Comparison of ENCODE assay signal across 24 cellular contexts in the genomic region with DNA sequence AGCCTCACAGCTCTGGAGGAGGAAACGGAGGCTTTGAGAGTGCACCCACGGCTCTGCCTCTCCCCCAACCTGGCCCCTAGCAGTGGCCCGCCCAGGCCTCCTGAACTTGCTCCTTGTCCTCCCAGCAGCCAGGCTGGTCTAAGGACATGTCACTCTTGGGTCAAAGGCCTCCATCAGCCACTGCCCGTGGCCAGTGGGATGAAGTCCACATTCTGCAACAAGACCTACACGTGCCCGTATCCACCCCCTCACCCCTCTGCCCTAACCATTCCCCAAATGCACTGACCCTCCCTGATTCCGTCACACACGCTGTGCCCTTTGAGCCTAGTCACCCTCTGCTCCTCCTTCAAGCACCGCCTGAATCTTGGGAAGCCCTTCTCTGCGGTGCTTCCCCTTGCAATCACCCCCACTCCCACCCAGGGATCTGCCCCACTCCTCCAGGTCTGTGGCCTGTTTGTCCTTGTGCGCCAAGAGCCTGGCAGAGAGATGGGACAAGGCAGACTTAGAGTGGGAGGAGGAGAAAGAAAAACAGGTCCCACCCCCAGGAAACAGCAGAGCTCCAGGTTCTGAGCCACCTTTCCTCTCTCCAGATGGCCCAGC.
"Had no signal": no experiment of that assay in that cellular context is flagged by ENCODE, and none has a peak within 500 bp of the region (broad histone marks: within the 10 kb centered on the region; RNA-seq: fewer than 3 reads in every experiment).

No MANE protein-coding gene starts in this region.

- ATAC-seq: activated T-cell treated with anti-CD3 and anti-CD28 coated beads, Interleukin-2, amount 50 U/mL, for 72 hours; sciatic nerve; stimulated activated naive B cell treated with anti-CD40 and anti-IgM and Interleukin-4, amounts not matched to agents 10 μg/mL and 1 μg/mL and 100 μg/mL, for 72 hours had no signal

- H3K4me1 Mint-ChIP-seq: brain, immature natural killer cell, nephron had no signal

- H3K4me2 ChIP-seq: hepatocyte, smooth muscle cell had no signal

- FAIRE-seq: endothelial cell of umbilical vein, frontal cortex had no signal

- H3K27ac Mint-ChIP-seq: activated T-cell treated with anti-CD3 and anti-CD28 coated beads, Interleukin-2, amount 50 U/mL, for 72 hours; immature natural killer cell; stimulated activated naive B cell treated with anti-CD40 and anti-IgM and Interleukin-4, amounts not matched to agents 10 μg/mL and 1 μg/mL and 100 μg/mL, for 72 hours; type B pancreatic cell had no signal

- H2AFZ ChIP-seq: hepatocyte had no signal

- DNase-seq: activated CD4-positive, alpha-beta T cell treated with anti-CD3 and anti-CD28 coated beads, Interleukin-2, amount 50 U/mL, for 48 hours; activated effector memory CD4-positive, alpha-beta T cell treated with Interleukin-2 at 50 U/mL for 16 hours; activated naive CD4-positive, alpha-beta T cell treated with anti-CD3 and anti-CD28 coated beads, Interleukin-2, amount 50 U/mL, for 16 hours; activated T-cell treated with anti-CD3 and anti-CD28 coated beads, Interleukin-2, amount 50 U/mL, for 72 hours; aorta; central memory CD4-positive, alpha-beta T cell; effector memory CD4-positive, alpha-beta T cell; glutamatergic neuron; immature natural killer cell; left ventricle myocardium inferior; nucleus accumbens; stimulated activated CD4-positive, alpha-beta T cell treated with anti-CD3 and anti-CD28 coated beads, Interleukin-15, amount 100 ng/mL, for 24 hours; stimulated activated naive B cell treated with anti-CD40 and anti-IgM and Interleukin-4, amounts not matched to agents 10 μg/mL and 1 μg/mL and 100 μg/mL, for 72 hours; T-helper 9 cell had no signal

- H3K4me3 Mint-ChIP-seq: activated T-cell treated with anti-CD3 and anti-CD28 coated beads, Interleukin-2, amount 50 U/mL, for 72 hours; brain; immature natural killer cell; nephron; stimulated activated naive B cell treated with anti-CD40 and anti-IgM and Interleukin-4, amounts not matched to agents 10 μg/mL and 1 μg/mL and 100 μg/mL, for 72 hours; type B pancreatic cell had no signal

- H3K36me3 Mint-ChIP-seq: type B pancreatic cell had no signal

- H3K4me3 ChIP-seq: esophagus muscularis mucosa, hepatocyte, left ventricle myocardium inferior, smooth muscle cell, thoracic aorta had no signal

- H3K27me3 ChIP-seq: esophagus muscularis mucosa, hepatocyte had no signal

- H3K79me2 ChIP-seq: hepatocyte had no signal

- H3K9me3 Mint-ChIP-seq: activated T-cell treated with anti-CD3 and anti-CD28 coated beads, Interleukin-2, amount 50 U/mL, for 72 hours; brain; immature natural killer cell; nephron; stimulated activated naive B cell treated with anti-CD40 and anti-IgM and Interleukin-4, amounts not matched to agents 10 μg/mL and 1 μg/mL and 100 μg/mL, for 72 hours; type B pancreatic cell had no signal

- H3K9me3 ChIP-seq: esophagus muscularis mucosa, left ventricle myocardium inferior, thoracic aorta had no signal

- H3K27ac ChIP-seq: esophagus muscularis mucosa, hepatocyte, left ventricle myocardium inferior, thoracic aorta had no signal

- H3K27me3 Mint-ChIP-seq: brain; stimulated activated naive B cell treated with anti-CD40 and anti-IgM and Interleukin-4, amounts not matched to agents 10 μg/mL and 1 μg/mL and 100 μg/mL, for 72 hours; type B pancreatic cell had no signal
